Comparison of ENCODE assay signal across 14 cellular contexts in the genomic region with DNA sequence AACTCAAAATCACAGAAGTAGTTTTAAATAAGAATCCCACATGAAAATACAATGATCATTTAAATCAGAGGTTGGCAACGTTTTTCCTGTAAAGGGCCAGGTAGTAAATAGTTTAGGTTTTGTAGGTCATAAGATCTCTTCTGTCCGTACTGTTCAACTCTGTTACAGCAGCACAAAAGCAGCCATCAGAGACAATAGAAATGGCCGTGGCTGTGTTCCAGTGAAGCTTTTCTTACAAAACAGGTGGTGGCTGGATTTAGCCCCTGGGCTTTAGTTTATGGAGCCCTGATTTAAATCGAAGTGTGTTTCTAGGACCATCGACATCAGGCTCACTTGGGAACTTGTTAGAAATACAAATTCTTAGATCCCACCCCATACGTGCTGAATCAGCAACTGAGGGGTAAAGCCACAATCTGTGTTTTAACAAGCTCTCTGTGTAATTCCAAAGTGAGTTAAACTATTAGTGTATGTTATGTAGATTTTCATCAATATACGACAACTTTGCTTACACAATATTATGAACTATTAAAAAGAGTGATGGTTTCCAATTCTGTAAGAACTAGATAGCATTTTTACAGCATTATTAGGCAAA.
"Had no signal": no experiment of that assay in that cellular context is flagged by ENCODE, and none has a peak within 500 bp of the region (broad histone marks: within the 10 kb centered on the region; RNA-seq: fewer than 3 reads in every experiment).

No MANE protein-coding gene starts in this region.

- ATAC-seq: activated CD8-positive, alpha-beta memory T cell treated with anti-CD3 and anti-CD28 coated beads, Interleukin-2, amount 10 ng/mL, durations not matched to agents 7 days and 5 days; effector memory CD8-positive, alpha-beta T cell; stimulated activated naive CD8-positive, alpha-beta T cell treated with anti-CD3 and anti-CD28 coated beads, Interleukin-15, amount 100 ng/mL, for 72 hours had no signal

- H3K27ac ChIP-seq: epithelial cell of prostate, left ventricle myocardium inferior, thoracic aorta had no signal

- H3K4me1 ChIP-seq: left ventricle myocardium inferior had no signal

- DNase-seq: activated CD4-positive, alpha-beta T cell treated with anti-CD3 and anti-CD28 coated beads, Interleukin-2, amount 50 U/mL, for 48 hours; activated CD4-positive, CD25-positive, alpha-beta regulatory T cell treated with anti-CD3 and anti-CD28 coated beads, Interleukin-2, amount 50 U/mL, for 72 hours; activated CD8-positive, alpha-beta memory T cell treated with anti-CD3 and anti-CD28 coated beads, Interleukin-2, amount 10 ng/mL, durations not matched to agents 7 days and 5 days; activated effector memory CD4-positive, alpha-beta T cell treated with Interleukin-2 at 50 U/mL for 16 hours; activated T-cell treated with anti-CD3 and anti-CD28 coated beads, Interleukin-2, amount 50 U/mL, for 24 hours; amniotic stem cell; effector memory CD8-positive, alpha-beta T cell; left ventricle myocardium inferior; stimulated activated CD4-positive, alpha-beta T cell treated with anti-CD3 and anti-CD28 coated beads, Interleukin-15, amount 100 ng/mL, for 24 hours; stimulated activated CD4-positive, alpha-beta T cell treated with anti-CD3 and anti-CD28 coated beads, Interleukin-4, amount 100 ng/mL, for 24 hours; stimulated activated naive CD8-positive, alpha-beta T cell treated with anti-CD3 and anti-CD28 coated beads, Interleukin-15, amount 100 ng/mL, for 72 hours had no signal

- H3K9me3 ChIP-seq: left ventricle myocardium inferior, thoracic aorta had no signal

- H3K4me3 ChIP-seq: left ventricle myocardium inferior, thoracic aorta had no signal

- H3K36me3 ChIP-seq: left ventricle myocardium inferior, thoracic aorta had no signal

- FAIRE-seq: keratinocyte had no signal
